ENCODE assay signal across 8 cellular contexts in genomic region chr1:46413596-46413985, GRCh38.
DNase-seq lines count a peak whose midpoint lies in the region; ATAC-seq lines count a peak whose summit lies in the region.

No MANE protein-coding gene starts in this region.

- intact Hi-C loops in dendritic cell treated with granulocyte-macrophage colony-stimulating factor and Interleukin-4, amounts not matched to agents 40 ng/mL and 50 ng/mL, for 4 days (cut with micrococcal nuclease): no loop called here

- H3K27me3 Mint-ChIP-seq in dendritic cell treated with granulocyte-macrophage colony-stimulating factor and Interleukin-4, amounts not matched to agents 40 ng/mL and 50 ng/mL, for 4 days: no peaks in the 10 kb centered on the region

- H3K27ac Mint-ChIP-seq in dendritic cell treated with granulocyte-macrophage colony-stimulating factor and Interleukin-4, amounts not matched to agents 40 ng/mL and 50 ng/mL, for 4 days: peak overlapping the region; percentile 10
- peak overlapping the region; percentile 91 for H3K27ac Mint-ChIP-seq in stimulated activated effector memory CD8-positive, alpha-beta T cell treated with anti-CD3 and anti-CD28 coated beads, Interleukin-12 subunit alpha, Interleukin-12 subunit beta, amount 100 ng/mL, for 72 hours

- peaks cover 45% of the 10 kb centered on the region for H3K36me3 Mint-ChIP-seq in dendritic cell treated with granulocyte-macrophage colony-stimulating factor and Interleukin-4, amounts not matched to agents 40 ng/mL and 50 ng/mL, for 4 days (ENCODE audit: low read depth)
- no peaks in the 10 kb centered on the region for H3K36me3 Mint-ChIP-seq in stimulated activated effector memory CD8-positive, alpha-beta T cell treated with anti-CD3 and anti-CD28 coated beads, Interleukin-12 subunit alpha, Interleukin-12 subunit beta, amount 100 ng/mL, for 72 hours

- peak; percentile 91 for ATAC-seq in stimulated activated effector memory CD8-positive, alpha-beta T cell treated with anti-CD3 and anti-CD28 coated beads, Interleukin-12 subunit alpha, Interleukin-12 subunit beta, amount 100 ng/mL, for 72 hours

- DNase-seq in AG08395 (ENCODE audit: low spot score) (peak; percentile 45), GM19238 (ENCODE audit: insufficient read length, low spot score) (peak; percentile 42), OCI-M1 (lab: John Stamatoyannopoulos, UW) (peak; percentile 53), globus pallidus (ENCODE audit: low spot score) (no peak), kidney tubule cell (ENCODE audit: low spot score) (no peak), GOT3 (lab: John Stamatoyannopoulos, UW) (no peak)
- DNase-seq in stimulated activated effector memory CD8-positive, alpha-beta T cell treated with anti-CD3 and anti-CD28 coated beads, Interleukin-12 subunit alpha, Interleukin-12 subunit beta, amount 100 ng/mL, for 72 hours (ENCODE audit: low spot score in 2 of 2): peak; percentile 20 to 65

- no peaks in the 10 kb centered on the region for H3K9me3 Mint-ChIP-seq in dendritic cell treated with granulocyte-macrophage colony-stimulating factor and Interleukin-4, amounts not matched to agents 40 ng/mL and 50 ng/mL, for 4 days
- H3K9me3 Mint-ChIP-seq in stimulated activated effector memory CD8-positive, alpha-beta T cell treated with anti-CD3 and anti-CD28 coated beads, Interleukin-12 subunit alpha, Interleukin-12 subunit beta, amount 100 ng/mL, for 72 hours: no peaks in the 10 kb centered on the region

- H3K4me1 Mint-ChIP-seq in dendritic cell treated with granulocyte-macrophage colony-stimulating factor and Interleukin-4, amounts not matched to agents 40 ng/mL and 50 ng/mL, for 4 days (ENCODE audit: low read depth): peaks cover 14% of the 10 kb centered on the region
- H3K4me1 Mint-ChIP-seq in stimulated activated effector memory CD8-positive, alpha-beta T cell treated with anti-CD3 and anti-CD28 coated beads, Interleukin-12 subunit alpha, Interleukin-12 subunit beta, amount 100 ng/mL, for 72 hours: peaks cover 30% of the 10 kb centered on the region

- H3K4me3 Mint-ChIP-seq in dendritic cell treated with granulocyte-macrophage colony-stimulating factor and Interleukin-4, amounts not matched to agents 40 ng/mL and 50 ng/mL, for 4 days: no peak overlapping the region
- H3K4me3 Mint-ChIP-seq in stimulated activated effector memory CD8-positive, alpha-beta T cell treated with anti-CD3 and anti-CD28 coated beads, Interleukin-12 subunit alpha, Interleukin-12 subunit beta, amount 100 ng/mL, for 72 hours: no peak overlapping the region

Comparison
In these comparisons a context has a peak if more than half of its experiments do, and no peak if none do; other contexts are left out.
1. DNase-seq: peak in AG08395 (single experiment), GM19238 (single experiment), OCI-M1 (single experiment) and stimulated activated effector memory CD8-positive, alpha-beta T cell treated with anti-CD3 and anti-CD28 coated beads, Interleukin-12 subunit alpha, Interleukin-12 subunit beta, amount 100 ng/mL, for 72 hours (2 of 2); none in globus pallidus (single experiment), kidney tubule cell (single experiment) and GOT3 (single experiment).